1 cellular context compared by ENCODE assay signal in the genomic region with DNA sequence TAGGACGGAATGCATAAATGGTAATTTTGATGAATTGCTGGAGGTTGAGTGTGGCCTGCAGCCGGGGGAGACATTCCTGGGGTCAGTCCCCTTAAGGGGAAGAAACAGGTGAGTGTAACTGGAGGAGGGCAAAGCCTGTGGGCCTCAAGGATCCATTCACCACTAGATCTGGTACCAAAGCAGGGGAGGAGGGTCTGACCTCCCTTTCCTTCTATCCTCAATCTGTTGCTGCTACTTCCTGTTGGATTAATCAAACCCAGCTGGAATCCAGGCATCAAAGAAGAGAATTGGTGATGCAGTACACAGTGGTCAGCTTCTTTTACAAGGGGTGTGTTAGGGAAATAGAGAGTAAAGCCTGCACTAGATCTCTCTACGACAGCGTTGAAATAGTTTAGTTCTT.
TF ChIP-seq lines count a peak whose summit lies in the region.

No MANE protein-coding gene starts in this region.

TF ChIP-seq in endothelial cell of umbilical vein, 7 proteins besides CTCF, POLR2A, EP300 and RAD21:
- TF ChIP-seq MAX (IDR thresholded peaks at IDR 0.05; ENCODE audit: insufficient read depth, insufficient read length) (no peak), GATA2 (IDR thresholded peaks at IDR 0.05; ENCODE audit: insufficient read depth, insufficient read length, low read depth, low read length) (no peak), FOS (IDR thresholded peaks at IDR 0.05; ENCODE audit: borderline replicate concordance, insufficient read depth, low read length) (no peak), EZH2 (IDR thresholded peaks at IDR 0.05; ENCODE audit: borderline replicate concordance, low read depth, low read length, severe bottlenecking) (no peak), POLR2AphosphoS5 (IDR thresholded peaks at IDR 0.05; ENCODE audit: insufficient read depth, low read depth, low read length) (no peak), MYC (IDR thresholded peaks at IDR 0.05; ENCODE audit: low read depth, low read length) (no peak), JUN (IDR thresholded peaks at IDR 0.05; ENCODE audit: borderline replicate concordance, insufficient read depth, insufficient read length, low read depth) (no peak)
